15 cellular contexts compared by ENCODE assay signal in the genomic region with DNA sequence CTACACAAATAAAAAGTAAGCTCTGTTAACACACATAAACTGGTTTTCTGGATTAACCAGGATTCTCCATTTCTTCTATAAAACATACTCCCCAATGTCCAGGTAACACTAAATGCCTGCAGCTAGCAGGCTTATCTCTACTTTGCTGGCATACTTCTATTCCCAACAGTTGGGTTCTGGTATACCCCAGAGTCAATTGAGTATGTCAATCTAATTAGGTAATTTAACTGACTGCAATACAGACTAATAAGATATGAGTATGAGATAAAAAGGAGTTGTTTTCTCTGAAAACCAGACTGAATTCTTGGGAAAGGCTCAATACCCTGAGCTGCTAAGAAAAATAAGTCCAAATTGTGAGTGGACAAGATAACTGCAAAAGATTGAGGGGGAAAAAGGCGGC.
"Had no signal": no experiment of that assay in that cellular context is flagged by ENCODE, and none has a peak within 500 bp of the region (broad histone marks: within the 10 kb centered on the region; RNA-seq: fewer than 3 reads in every experiment).

No MANE protein-coding gene starts in this region.

- H3K27ac ChIP-seq: neutrophil, right atrium auricular region had no signal

- H3K4me2 ChIP-seq: smooth muscle cell had no signal

- H3K4me3 ChIP-seq: lung, right atrium auricular region, smooth muscle cell had no signal

- ATAC-seq: stimulated activated naive CD8-positive, alpha-beta T cell treated with anti-CD3 and anti-CD28 coated beads, Interleukin-15, Interleukin-2, amounts not matched to agents 100 U/mL and 50 U/mL, for 24 hours; T-cell had no signal

- H3K9me3 ChIP-seq: neutrophil, right atrium auricular region had no signal

- H3K27me3 ChIP-seq: neutrophil, right atrium auricular region had no signal

- H3K36me3 ChIP-seq: neutrophil, right atrium auricular region had no signal

- DNase-seq: activated CD4-positive, CD25-positive, alpha-beta regulatory T cell treated with anti-CD3 and anti-CD28 coated beads, Interleukin-2, amount 50 U/mL, for 72 hours; activated naive CD8-positive, alpha-beta T cell treated with anti-CD3 and anti-CD28 coated beads, Interleukin-2, amount 10 ng/mL, durations not matched to agents 7 days and 5 days; endodermal cell; islet precursor cell; midbrain; naive B cell; posterior cingulate gyrus; stimulated activated CD4-positive, alpha-beta T cell treated with anti-CD3 and anti-CD28 coated beads, Interleukin-4, amount 100 ng/mL, for 4 hours; stimulated activated naive CD8-positive, alpha-beta T cell treated with anti-CD3 and anti-CD28 coated beads, Interleukin-15, Interleukin-2, amounts not matched to agents 100 U/mL and 50 U/mL, for 24 hours; T-cell; T1000 had no signal

- H3K4me1 ChIP-seq: right atrium auricular region had no signal
